25 cellular contexts compared by ENCODE assay signal in genomic region chr17:3919123-3919624, GRCh38. TPM values are rescaled to one million over a fixed set of nuclear protein-coding genes. Genes with fewer than 3 reads are reported as not detected.
DNase-seq lines count a peak whose midpoint lies in the region; ATAC-seq and TF ChIP-seq lines count a peak whose summit lies in the region.
"Had no signal": no experiment of that assay in that cellular context is flagged by ENCODE, and none has a peak within 500 bp of the region (broad histone marks: within the 10 kb centered on the region; RNA-seq: fewer than 3 reads in every experiment).

No MANE protein-coding gene starts in this region.

- H3K36me3 ChIP-seq in BLaER1 (peaks cover 8% of the 10 kb centered on the region), heart right ventricle (no peaks in the 10 kb centered on the region), prostate gland (no peaks in the 10 kb centered on the region)
- H3K36me3 ChIP-seq: BE2C had no signal

- H3K4me3 ChIP-seq in BLaER1, result peak overlapping the region; percentile 24; the same call in 1 of the 2 replicates
- no peak overlapping the region for H3K4me3 ChIP-seq in heart right ventricle
- no peak overlapping the region for H3K4me3 ChIP-seq in prostate gland
- H3K4me3 ChIP-seq: GM23248, upper lobe of left lung had no signal

- no peaks in the 10 kb centered on the region for H3K27me3 Mint-ChIP-seq in T-helper 17 cell
- H3K27me3 Mint-ChIP-seq: activated CD4-positive, alpha-beta memory T cell treated with anti-CD3 and anti-CD28 coated beads, Interleukin-2, amount 10 ng/mL, durations not matched to agents 7 days and 5 days; activated T-cell treated with anti-CD3 and anti-CD28 coated beads, Interleukin-2, amount 50 U/mL, for 24 hours had no signal

- H3K27ac ChIP-seq in BLaER1 (peak overlapping the region; percentile 91), heart right ventricle (peak overlapping the region in 9 of 10 donors; percentile 9 to 69 (median 48)), prostate gland (peak overlapping the region; percentile 35 to 36)
- H3K27ac ChIP-seq: GM23248 had no signal

- 55 to 64% methylated on average over 22 of the region's 22 CpGs for WGBS in heart right ventricle, 2 donors
- WGBS in prostate gland, result 86% methylated on average over 14 of the region's 22 CpGs

- ATAC-seq in T-helper 17 cell (no peak), heart right ventricle (peak in 6 of 8 donors; percentile 11 to 35 (median 32)), GM19351 (IDR thresholded peaks at IDR 0.05; ENCODE audit: unreplicated experiment) (no peak), GM21619 (IDR thresholded peaks at IDR 0.05; ENCODE audit: unreplicated experiment) (no peak)
- ATAC-seq: PC-3 had no signal

- H3K27ac Mint-ChIP-seq in T-helper 17 cell, result peak overlapping the region; percentile 45
- H3K27ac Mint-ChIP-seq: activated CD4-positive, alpha-beta memory T cell treated with anti-CD3 and anti-CD28 coated beads, Interleukin-2, amount 10 ng/mL, durations not matched to agents 7 days and 5 days; activated naive CD4-positive, alpha-beta T cell treated with anti-CD3 and anti-CD28 coated beads for 36 hours had no signal

- H3K4me2 ChIP-seq in BLaER1, result peak overlapping the region; percentile 89

- peaks cover 23% of the 10 kb centered on the region for H3K4me1 Mint-ChIP-seq in T-helper 17 cell

- H3K9ac ChIP-seq in BLaER1, result peak overlapping the region; percentile 73
- H3K9ac ChIP-seq: GM23248 had no signal

- H3K4me1 ChIP-seq in BLaER1 (peaks cover 91% of the 10 kb centered on the region), heart right ventricle (peaks cover 6 to 43% (median 31%) of the 10 kb centered on the region in 9 donors), prostate gland (replicated peaks) (no peaks in the 10 kb centered on the region)
- H3K4me1 ChIP-seq: BE2C had no signal

- no peaks in the 10 kb centered on the region for H3K27me3 ChIP-seq in BLaER1
- no peaks in the 10 kb centered on the region for H3K27me3 ChIP-seq in heart right ventricle
- H3K27me3 ChIP-seq in prostate gland (replicated peaks; ENCODE audit: insufficient read depth), result no peaks in the 10 kb centered on the region
- H3K27me3 ChIP-seq: BE2C, upper lobe of left lung had no signal

- no peak overlapping the region for H3K4me3 Mint-ChIP-seq in T-helper 17 cell
- H3K4me3 Mint-ChIP-seq: activated CD4-positive, alpha-beta memory T cell treated with anti-CD3 and anti-CD28 coated beads, Interleukin-2, amount 10 ng/mL, durations not matched to agents 7 days and 5 days; activated naive CD4-positive, alpha-beta T cell treated with anti-CD3 and anti-CD28 coated beads for 36 hours; activated T-cell treated with anti-CD3 and anti-CD28 coated beads, Interleukin-2, amount 50 U/mL, for 24 hours; neural crest cell; T-helper 2 cell treated with Interferon-gamma antibody and Interleukin-4, amounts not matched to agents 5 μg/mL and 100 μg/mL, for 36 hours had no signal

- H3K9me3 ChIP-seq in BLaER1 (no peaks in the 10 kb centered on the region), T-helper 17 cell (ENCODE audit: control insufficient read depth, low read length, poor library complexity, severe bottlenecking) (no peaks in the 10 kb centered on the region), heart right ventricle (no peaks in the 10 kb centered on the region), prostate gland (no peaks in the 10 kb centered on the region)
- H3K9me3 ChIP-seq: BE2C, upper lobe of left lung had no signal

- intact Hi-C loops in heart right ventricle (cut with DNase I) (loop anchor here in 3 of 10 donors (5.0 to 10.0 kb wide), 3 partner anchors 57 to 156 kb away; no protein-coding TSS in a partner anchor), prostate gland (cut with DNase I) (loop anchor here (5.0 kb wide), 1 partner anchor 158 kb away; no protein-coding TSS in a partner anchor)

- no peaks in the 10 kb centered on the region for H3K36me3 Mint-ChIP-seq in T-helper 17 cell (ENCODE audit: low read depth)

- no peak for TF ChIP-seq POLR2A in prostate gland (IDR thresholded peaks at IDR 0.05)

- no peak for TF ChIP-seq CTCF in heart right ventricle (IDR thresholded peaks at IDR 0.05)
- TF ChIP-seq CTCF in prostate gland (IDR thresholded peaks at IDR 0.05), result no peak

- no peak for DNase-seq in T-helper 17 cell
- peak in 1 of 2 donors; percentile 68 for DNase-seq in heart right ventricle
- no peak for DNase-seq in prostate gland (ENCODE audit: low spot score)
- DNase-seq in NCI-H146 (lab: John Stamatoyannopoulos, UW), result no peak
- DNase-seq in T-helper 1 cell, result no peak
- DNase-seq: activated CD4-positive, alpha-beta memory T cell treated with anti-CD3 and anti-CD28 coated beads, Interleukin-2, amount 10 ng/mL, durations not matched to agents 7 days and 5 days; activated naive CD4-positive, alpha-beta T cell treated with anti-CD3 and anti-CD28 coated beads for 36 hours; activated T-cell treated with anti-CD3 and anti-CD28 coated beads, Interleukin-2, amount 50 U/mL, for 24 hours; GM23248; mesendoderm; NCI-H1417 treated with DMSO at 0.1 percent for 48 hours; PC-3; upper lobe of left lung had no signal

- peaks cover 4% of the 10 kb centered on the region; the same call in 1 of the 2 replicates for H4K20me1 ChIP-seq in BLaER1

RNA-seq across cellular contexts. Expression of gene P2RX1, which starts 2.9 kb away (rescaled TPM):
- total RNA-seq in T-helper 17 cell, result 10 to 100 TPM in 1 of 2 donors, 1 to 10 TPM in 1; 4.2 to 15.0 TPM
- total RNA-seq in heart right ventricle, result 1 to 10 TPM in 4 of 10 donors, under 1 TPM in 6; 0.27 to 2.6 (median 0.49) TPM
- polyA plus RNA-seq in heart right ventricle, result under 1 TPM; 0.37 to 0.99 TPM
- 10 to 100 TPM in 1 of 2 donors, 1 to 10 TPM in 1; 3.8 to 22.5 TPM for total RNA-seq in prostate gland
- total RNA-seq: astrocyte, chondrocyte, GM23248, M059J, neural crest cell, PC-3, renal cortical epithelial cell, SK-MEL-5 had no signal
- polyA plus RNA-seq: GM23248, keratinocyte had no signal

RNA-seq across cellular contexts. Expression of gene CAMKK1, which starts 26.3 kb away (rescaled TPM):
- 1 to 10 TPM; 5.8 to 5.9 TPM for total RNA-seq in T-helper 17 cell
- total RNA-seq in heart right ventricle, result 1 to 10 TPM; 1.8 to 5.7 (median 3.7) TPM
- 1 to 10 TPM; 2.6 to 2.8 TPM for polyA plus RNA-seq in heart right ventricle
- 10 to 100 TPM in 1 of 2 donors, 1 to 10 TPM in 1; 2.0 to 12.8 TPM for total RNA-seq in prostate gland

RNA-seq across cellular contexts. Expression of gene ATP2A3, which starts 45.1 kb away (rescaled TPM):
- 100 to 1,000 TPM; 279 to 298 TPM for total RNA-seq in T-helper 17 cell
- 10 to 100 TPM in 1 of 10 donors, 1 to 10 TPM in 9; 4.3 to 10.2 (median 5.7) TPM for total RNA-seq in heart right ventricle
- 10 to 100 TPM; 10.2 to 11.0 TPM for polyA plus RNA-seq in heart right ventricle
- total RNA-seq in prostate gland, result 10 to 100 TPM; 16.3 to 44.5 TPM

Comparison
In these comparisons a context has a peak if more than half of its experiments do, and no peak if none do; other contexts are left out.
1. H3K27ac ChIP-seq: peak in every context shown above with its lines; median percentile 91 in BLaER1; 48 in heart right ventricle; 36 in prostate gland.
2. ATAC-seq: peak in heart right ventricle (6 of 8); none in T-helper 17 cell (single experiment), GM19351 (single experiment) and GM21619 (single experiment).
3. RNA of gene ATP2A3, which starts 45.1 kb away (total RNA-seq): 279 to 298 TPM in T-helper 17 cell; 16.3 to 44.5 TPM in prostate gland and 4.3 to 10.2 TPM in heart right ventricle; every median in the first group is over 4 times any median in the second.